9 cellular contexts compared by ENCODE assay signal in genomic region chrX:15855562-15856256, GRCh38. TPM values are rescaled to one million over a fixed set of nuclear protein-coding genes. Genes with fewer than 3 reads are reported as not detected.
DNase-seq lines count a peak whose midpoint lies in the region; ATAC-seq, FAIRE-seq and TF ChIP-seq lines count a peak whose summit lies in the region.
"Had no signal": no experiment of that assay in that cellular context is flagged by ENCODE, and none has a peak within 500 bp of the region (broad histone marks: within the 10 kb centered on the region; RNA-seq: fewer than 3 reads in every experiment).

No MANE protein-coding gene starts in this region.

- no TSS peak for BruUV-seq in endothelial cell of umbilical vein (replicated peaks; lab: Mats Ljungman, UMichigan)

- TF ChIP-seq CTCF in endothelial cell of umbilical vein (IDR thresholded peaks at IDR 0.05; ENCODE audit: extremely low read depth in 1 of 2, insufficient read depth in 1 of 2, low read depth in 1 of 2, low read length in 2 of 2) (no peak), psoas muscle (IDR thresholded peaks at IDR 0.05) (no peak)

- peaks cover 5% of the 10 kb centered on the region for H3K79me2 ChIP-seq in endothelial cell of umbilical vein (ENCODE audit: control insufficient read depth, insufficient read depth, low read length)

- FAIRE-seq in endothelial cell of umbilical vein (lab: Jason Lieb, UNC), result no peak
- FAIRE-seq: endometrium had no signal

- CTCF ChIA-PET in endothelial cell of umbilical vein (lab: Charles Lee), result interaction anchor here (1.3 kb wide), 1 partner anchor 356 kb away, joined by 5 read pairs; no protein-coding TSS in a partner anchor

- no peak for TF ChIP-seq POLR2A in endothelial cell of umbilical vein (IDR thresholded peaks at IDR 0.05; ENCODE audit: low read depth, low read length)

- peak; percentile 60 for DNase-seq in NOMO-1 treated with DMSO at 0.1 percent for 48 hours (lab: John Stamatoyannopoulos, UW; ENCODE audit: unreplicated experiment)
- DNase-seq in NOMO-1 treated with dmso at 0.1 percent for 144 hours (lab: John Stamatoyannopoulos, UW; ENCODE audit: unreplicated experiment), result no peak
- peak; percentile 41 for DNase-seq in RKO (ENCODE audit: low spot score)
- DNase-seq in endothelial cell of umbilical vein (ENCODE audit: low read depth, low spot score), result peak; percentile 14
- no peak for DNase-seq in psoas muscle
- DNase-seq in SHP77 treated with DMSO at 0.1 percent for 48 hours (lab: John Stamatoyannopoulos, UW), result no peak
- DNase-seq in NCI-H345 (lab: John Stamatoyannopoulos, UW), result no peak

- ATAC-seq in psoas muscle, result no peak
- ATAC-seq in HG03439 (IDR thresholded peaks at IDR 0.05; ENCODE audit: unreplicated experiment), result no peak

- H3K9ac ChIP-seq in endothelial cell of umbilical vein (replicated peaks; ENCODE audit: extremely low read depth, insufficient read depth, low read length), result peak overlapping the region; percentile 17

- WGBS in psoas muscle, 3 donors, result 12 to 14% (median 12%) methylated on average over 16 of the region's 16 CpGs

- H3K27me3 ChIP-seq in endothelial cell of umbilical vein (ENCODE audit: control insufficient read depth in 2 of 2, insufficient read depth in 2 of 2, low read length in 2 of 2) (no peaks in the 10 kb centered on the region), psoas muscle (ENCODE audit: insufficient read depth in 3 of 3, low read length in 2 of 3) (peaks cover 0 to 20% (median 0%) of the 10 kb centered on the region in 3 donors)

- intact Hi-C loops in endothelial cell of umbilical vein (cut with micrococcal nuclease) (loop anchor here (2.0 to 10.0 kb wide), 4 partner anchors 61 to 1879 kb away; partner anchors contain the start of gene SCML1), psoas muscle (cut with DNase I) (loop anchor here (2.0 to 10.0 kb wide), 4 partner anchors 65 to 859 kb away; partner anchors contain the start of genes CTPS2 (in 1 of the 2), SYAP1 (in 1 of the 2) and ZRSR2 (in 1 of the 2))

- peak overlapping the region; percentile 66 for H3K4me2 ChIP-seq in endothelial cell of umbilical vein (ENCODE audit: insufficient read depth, low read length)

- H4K20me1 ChIP-seq in endothelial cell of umbilical vein (replicated peaks; ENCODE audit: control insufficient read depth, extremely low read depth, insufficient read depth, low read length), result no peaks in the 10 kb centered on the region

- no peaks in the 10 kb centered on the region for H3K36me3 ChIP-seq in endothelial cell of umbilical vein (ENCODE audit: control insufficient read depth in 2 of 2, extremely low read depth in 1 of 2, insufficient read depth in 2 of 2, low read length in 2 of 2)
- no peaks in the 10 kb centered on the region for H3K36me3 ChIP-seq in psoas muscle (ENCODE audit: insufficient read depth in 1 of 2, low read depth in 1 of 2)

- peak overlapping the region; percentile 45 for H2AFZ ChIP-seq in endothelial cell of umbilical vein (ENCODE audit: low read depth, low read length)

- POLR2A ChIA-PET in endothelial cell of umbilical vein (lab: Charles Lee), result no interaction called here

- peaks cover 14% of the 10 kb centered on the region for H3K4me1 ChIP-seq in endothelial cell of umbilical vein (ENCODE audit: control insufficient read depth, extremely low read depth, insufficient read depth, low read length)
- peaks cover 15% of the 10 kb centered on the region for H3K4me1 ChIP-seq in psoas muscle

- H3K9me3 ChIP-seq in endothelial cell of umbilical vein (replicated peaks; ENCODE audit: control insufficient read depth, insufficient read depth, low read length), result no peaks in the 10 kb centered on the region
- no peaks in the 10 kb centered on the region for H3K9me3 ChIP-seq in psoas muscle

- no peaks in the 10 kb centered on the region for H3K9me1 ChIP-seq in endothelial cell of umbilical vein (replicated peaks; ENCODE audit: control insufficient read depth, extremely low read depth, insufficient read depth, low read length)

- H3K27ac ChIP-seq in endothelial cell of umbilical vein (ENCODE audit: insufficient read depth, low read depth, low read length), result no peak overlapping the region
- peak overlapping the region; percentile 92 for H3K27ac ChIP-seq in psoas muscle

- dilution Hi-C loops in endothelial cell of umbilical vein (cut with MboI; ENCODE audit: extremely low pct_ligation_motif_present, low sequenced_read_pairs), result no loop called here

- H3K4me3 ChIP-seq in endothelial cell of umbilical vein (replicated peaks in 1 of 3; ENCODE audit: insufficient read depth in 1 of 3, low read depth in 1 of 3, low read length in 3 of 3) (peak overlapping the region; percentile 17 to 53 (median 38)), psoas muscle (peak overlapping the region; percentile 81)

TF ChIP-seq in endothelial cell of umbilical vein, 7 proteins besides CTCF, POLR2A, EP300 and RAD21:
- TF ChIP-seq GATA2 (IDR thresholded peaks at IDR 0.05; ENCODE audit: insufficient read depth, insufficient read length, low read depth, low read length), result no peak

RNA-seq across cellular contexts. Expression of gene AP1S2, which starts 1.1 kb away (rescaled TPM):
- total RNA-seq in endothelial cell of umbilical vein (25.0 and 37.3 TPM in 2 replicates), psoas muscle (100 to 1,000 TPM in 2 of 4 donors, 10 to 100 TPM in 2; 80.4 to 162 (median 120) TPM)
- polyA plus RNA-seq in endothelial cell of umbilical vein (12.5 and 21.0 TPM in 2 replicates), psoas muscle (100 to 1,000 TPM in 2 of 3 donors, 10 to 100 TPM in 1; 80.0 to 133 (median 116) TPM)
- 25.1 and 25.6 TPM in 2 replicates for polyA plus RNA-seq in endothelial cell of umbilical vein (2011; cell fraction: cytosol; rRNA removed)
- polyA plus RNA-seq in endothelial cell of umbilical vein (2011; cell fraction: nucleus; rRNA removed), result 16.1 and 24.4 TPM in 2 replicates
- 24.2 and 36.3 TPM in 2 replicates for polyA plus RNA-seq in endothelial cell of umbilical vein (2012)
- 24.4 and 46.8 TPM in 2 replicates for polyA minus RNA-seq in endothelial cell of umbilical vein
- polyA minus RNA-seq in endothelial cell of umbilical vein (2011; cell fraction: cytosol; rRNA and poly(A)+ RNA removed), result 6.8 TPM
- 13.6 and 13.7 TPM in 2 replicates for polyA minus RNA-seq in endothelial cell of umbilical vein (2011; cell fraction: nucleus; rRNA and poly(A)+ RNA removed)

Comparison
In these comparisons a context has a peak if more than half of its experiments do, and no peak if none do; other contexts are left out.
1. DNase-seq: peak in NOMO-1 treated with DMSO at 0.1 percent for 48 hours (single experiment), RKO (single experiment) and endothelial cell of umbilical vein (single experiment); none in NOMO-1 treated with dmso at 0.1 percent for 144 hours (single experiment), psoas muscle (0 of 2), SHP77 treated with DMSO at 0.1 percent for 48 hours (single experiment) and NCI-H345 (single experiment).